ENCODE assay signal across 9 cellular contexts in the genomic region with DNA sequence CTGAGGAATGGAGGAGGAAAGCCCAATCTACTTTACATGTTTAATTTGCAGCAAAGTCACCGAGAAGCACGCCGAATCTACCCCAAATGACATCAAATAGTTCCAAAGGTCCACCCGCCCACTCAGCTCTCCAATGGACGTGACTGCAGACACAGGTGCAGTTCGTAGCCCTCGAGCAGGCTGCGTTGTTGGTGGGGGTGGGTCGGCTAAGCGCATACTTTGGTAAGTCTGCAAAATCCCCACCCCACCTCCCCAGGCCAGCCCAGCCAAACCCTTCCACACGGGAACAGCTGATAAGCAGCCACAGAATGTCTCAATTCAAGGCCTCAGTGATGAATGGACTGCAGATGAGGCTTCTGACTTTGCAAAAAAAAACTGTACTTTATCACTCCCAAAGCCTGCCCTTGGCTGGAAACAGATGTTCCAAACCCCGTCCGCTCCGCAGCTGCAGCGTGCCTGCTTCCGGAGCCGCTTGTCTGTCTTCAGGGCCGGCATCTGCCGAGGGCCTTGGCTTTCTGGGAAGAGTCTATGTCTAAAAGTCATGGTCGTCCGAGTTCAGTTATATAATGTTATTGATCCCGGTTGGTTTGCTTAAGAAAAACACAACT. TPM values are rescaled to one million over a fixed set of nuclear protein-coding genes. Genes with fewer than 3 reads are reported as not detected.
DNase-seq lines count a peak whose midpoint lies in the region; ATAC-seq and TF ChIP-seq lines count a peak whose summit lies in the region.
"Had no signal": no experiment of that assay in that cellular context is flagged by ENCODE, and none has a peak within 500 bp of the region (broad histone marks: within the 10 kb centered on the region; RNA-seq: fewer than 3 reads in every experiment).

No MANE protein-coding gene starts in this region.

- H3K9ac ChIP-seq in mesendoderm (ENCODE audit: low read length), result no peak overlapping the region

- no peak overlapping the region for H2BK5ac ChIP-seq in mesendoderm (ENCODE audit: low read length)

- no peak overlapping the region for H4K5ac ChIP-seq in mesendoderm (ENCODE audit: low read length)

- H3K36me3 ChIP-seq in testis (ENCODE audit: low read depth, missing control alignments), result no peaks in the 10 kb centered on the region
- H3K36me3 ChIP-seq in mesendoderm (ENCODE audit: control insufficient read depth, insufficient read depth, low read length), result no peaks in the 10 kb centered on the region

- DNase-seq in NOMO-1 treated with DMSO at 0.1 percent for 48 hours (lab: John Stamatoyannopoulos, UW; ENCODE audit: unreplicated experiment) (peak; percentile 38), NOMO-1 treated with dmso at 0.1 percent for 144 hours (lab: John Stamatoyannopoulos, UW; ENCODE audit: unreplicated experiment) (no peak), choroid plexus epithelial cell (ENCODE audit: low read depth) (peak; percentile 21), left lobe of liver (ENCODE audit: low spot score) (peak; percentile 84), testis (peak; percentile 83), mesendoderm (no peak), RKO (ENCODE audit: low spot score) (no peak)
- DNase-seq in activated T-helper 2 cell treated with anti-CD3 and anti-CD28 coated beads, Interferon-gamma antibody, Interleukin-2, Interleukin-4, amounts not matched to agents 10 μg/mL and 5 μg/mL and 100 μg/mL, durations not matched to agents 14 hours and 24 hours and 36 hours (ENCODE audit: low spot score), result no peak

- no peak overlapping the region for H3K27ac Mint-ChIP-seq in activated T-helper 2 cell treated with anti-CD3 and anti-CD28 coated beads, Interferon-gamma antibody, Interleukin-2, Interleukin-4, amounts not matched to agents 10 μg/mL and 5 μg/mL and 100 μg/mL, durations not matched to agents 14 hours and 24 hours and 36 hours

- H2BK120ac ChIP-seq in mesendoderm (ENCODE audit: low read depth, low read length), result no peak overlapping the region

- H3K4me3 ChIP-seq in choroid plexus epithelial cell (ENCODE audit: low read depth, low read length), result no peak overlapping the region
- no peak overlapping the region for H3K4me3 ChIP-seq in testis
- H3K4me3 ChIP-seq in mesendoderm (ENCODE audit: low read length), result no peak overlapping the region

- no peak for TF ChIP-seq POLR2A in testis (IDR thresholded peaks at IDR 0.05)

- H3K4me2 ChIP-seq in mesendoderm (ENCODE audit: low read length), result no peak overlapping the region

- H3K79me1 ChIP-seq in mesendoderm (ENCODE audit: low read length), result no peaks in the 10 kb centered on the region

- TF ChIP-seq CTCF in choroid plexus epithelial cell (conservative IDR thresholded peaks at IDR 0.05; ENCODE audit: low read depth, low read length), result no peak
- no peak for TF ChIP-seq CTCF in testis (IDR thresholded peaks at IDR 0.05)

- H3K27me3 Mint-ChIP-seq in activated T-helper 2 cell treated with anti-CD3 and anti-CD28 coated beads, Interferon-gamma antibody, Interleukin-2, Interleukin-4, amounts not matched to agents 10 μg/mL and 5 μg/mL and 100 μg/mL, durations not matched to agents 14 hours and 24 hours and 36 hours (ENCODE audit: low read depth), result no peaks in the 10 kb centered on the region

- peak; percentile 39 for ATAC-seq in left lobe of liver

- H3K23ac ChIP-seq in mesendoderm (ENCODE audit: low read length), result no peak overlapping the region

- no peaks in the 10 kb centered on the region for H3K27me3 ChIP-seq in testis
- H3K27me3 ChIP-seq in mesendoderm (ENCODE audit: insufficient read depth, low read length, poor library complexity), result no peaks in the 10 kb centered on the region

- H2BK15ac ChIP-seq in mesendoderm (replicated peaks; ENCODE audit: low read depth), result no peak overlapping the region

- peaks cover 56% of the 10 kb centered on the region for H3K4me1 ChIP-seq in testis
- peaks cover 3% of the 10 kb centered on the region for H3K4me1 ChIP-seq in mesendoderm (ENCODE audit: control insufficient read depth, low read depth, low read length)

- H3K79me2 ChIP-seq in mesendoderm (ENCODE audit: control insufficient read depth, insufficient read depth, low read length), result no peaks in the 10 kb centered on the region

- H3K4me1 Mint-ChIP-seq in activated T-helper 2 cell treated with anti-CD3 and anti-CD28 coated beads, Interferon-gamma antibody, Interleukin-2, Interleukin-4, amounts not matched to agents 10 μg/mL and 5 μg/mL and 100 μg/mL, durations not matched to agents 14 hours and 24 hours and 36 hours (ENCODE audit: low read depth), result peaks cover 11% of the 10 kb centered on the region

- H2AK5ac ChIP-seq in mesendoderm (ENCODE audit: low read length), result no peak overlapping the region

- no peak overlapping the region for H3K4me3 Mint-ChIP-seq in activated T-helper 2 cell treated with anti-CD3 and anti-CD28 coated beads, Interferon-gamma antibody, Interleukin-2, Interleukin-4, amounts not matched to agents 10 μg/mL and 5 μg/mL and 100 μg/mL, durations not matched to agents 14 hours and 24 hours and 36 hours (ENCODE audit: low read depth)

- no peaks in the 10 kb centered on the region for H3K9me3 ChIP-seq in testis

- intact Hi-C loops in testis (cut with DNase I; ENCODE audit: low total_unique reads), result no loop called here
- intact Hi-C loops in activated T-helper 2 cell treated with anti-CD3 and anti-CD28 coated beads, Interferon-gamma antibody, Interleukin-2, Interleukin-4, amounts not matched to agents 10 μg/mL and 5 μg/mL and 100 μg/mL, durations not matched to agents 14 hours and 24 hours and 36 hours (cut with micrococcal nuclease), result no loop called here

- H3K56ac ChIP-seq in mesendoderm (ENCODE audit: low read length), result no peak overlapping the region

- H4K8ac ChIP-seq in mesendoderm (ENCODE audit: low read depth, low read length), result no peak overlapping the region

- H3K36me3 Mint-ChIP-seq in activated T-helper 2 cell treated with anti-CD3 and anti-CD28 coated beads, Interferon-gamma antibody, Interleukin-2, Interleukin-4, amounts not matched to agents 10 μg/mL and 5 μg/mL and 100 μg/mL, durations not matched to agents 14 hours and 24 hours and 36 hours (ENCODE audit: low read depth), result no peaks in the 10 kb centered on the region

- WGBS in testis, 2 donors, result 33 to 41% methylated on average over 20 to 22 of the region's 22 CpGs
- no CpG with 5 or more reads among the region's 22 CpGs for WGBS in mesendoderm (ENCODE audit: extremely low coverage, insufficient coverage, low lambda C conversion rate)

- peak overlapping the region; percentile 73 for H3K27ac ChIP-seq in testis
- H3K27ac ChIP-seq in mesendoderm (ENCODE audit: low read depth, low read length), result no peak overlapping the region

- H3K18ac ChIP-seq in mesendoderm (ENCODE audit: low read length), result no peak overlapping the region

- H3K9me3 Mint-ChIP-seq in activated T-helper 2 cell treated with anti-CD3 and anti-CD28 coated beads, Interferon-gamma antibody, Interleukin-2, Interleukin-4, amounts not matched to agents 10 μg/mL and 5 μg/mL and 100 μg/mL, durations not matched to agents 14 hours and 24 hours and 36 hours, result no peaks in the 10 kb centered on the region

- H3K4ac ChIP-seq in mesendoderm (ENCODE audit: low read depth, low read length), result no peak overlapping the region

RNA-seq across cellular contexts. Expression of gene PCSK6, which starts 38.2 kb away (rescaled TPM):
- total RNA-seq in left lobe of liver, result 180 TPM
- total RNA-seq in testis, result 100 to 1,000 TPM in 1 of 2 donors, 10 to 100 TPM in 1; 95.4 to 156 TPM
- polyA plus RNA-seq in testis (ENCODE audit: insufficient read depth, low read depth, low replicate concordance), result 43.9 TPM
- polyA plus RNA-seq in mesendoderm (2013, experiment 1 of 2), result 1.8 TPM
- 2.3 TPM for polyA plus RNA-seq in mesendoderm (2013, experiment 2 of 2)
- total RNA-seq in activated T-helper 2 cell treated with anti-CD3 and anti-CD28 coated beads, Interferon-gamma antibody, Interleukin-2, Interleukin-4, amounts not matched to agents 10 μg/mL and 5 μg/mL and 100 μg/mL, durations not matched to agents 14 hours and 24 hours and 36 hours, result 0.83 and 1.9 TPM in 2 replicates
- total RNA-seq: M059J had no signal

Comparison
In these comparisons a context has a peak if more than half of its experiments do, and no peak if none do; other contexts are left out.
1. DNase-seq: peak in NOMO-1 treated with DMSO at 0.1 percent for 48 hours (single experiment), choroid plexus epithelial cell (single experiment), left lobe of liver (single experiment) and testis (single experiment); none in NOMO-1 treated with dmso at 0.1 percent for 144 hours (single experiment), mesendoderm (single experiment), activated T-helper 2 cell treated with anti-CD3 and anti-CD28 coated beads, Interferon-gamma antibody, Interleukin-2, Interleukin-4, amounts not matched to agents 10 μg/mL and 5 μg/mL and 100 μg/mL, durations not matched to agents 14 hours and 24 hours and 36 hours (single experiment) and RKO (single experiment).
2. RNA of gene PCSK6, which starts 38.2 kb away (total RNA-seq): 180 TPM in left lobe of liver (single experiment) and 95.4 to 156 TPM in testis; 0.83 to 1.9 TPM in activated T-helper 2 cell treated with anti-CD3 and anti-CD28 coated beads, Interferon-gamma antibody, Interleukin-2, Interleukin-4, amounts not matched to agents 10 μg/mL and 5 μg/mL and 100 μg/mL, durations not matched to agents 14 hours and 24 hours and 36 hours; every median in the first group is over 10 times any median in the second.